ENCODE assay signal across 8 cellular contexts in the genomic region with DNA sequence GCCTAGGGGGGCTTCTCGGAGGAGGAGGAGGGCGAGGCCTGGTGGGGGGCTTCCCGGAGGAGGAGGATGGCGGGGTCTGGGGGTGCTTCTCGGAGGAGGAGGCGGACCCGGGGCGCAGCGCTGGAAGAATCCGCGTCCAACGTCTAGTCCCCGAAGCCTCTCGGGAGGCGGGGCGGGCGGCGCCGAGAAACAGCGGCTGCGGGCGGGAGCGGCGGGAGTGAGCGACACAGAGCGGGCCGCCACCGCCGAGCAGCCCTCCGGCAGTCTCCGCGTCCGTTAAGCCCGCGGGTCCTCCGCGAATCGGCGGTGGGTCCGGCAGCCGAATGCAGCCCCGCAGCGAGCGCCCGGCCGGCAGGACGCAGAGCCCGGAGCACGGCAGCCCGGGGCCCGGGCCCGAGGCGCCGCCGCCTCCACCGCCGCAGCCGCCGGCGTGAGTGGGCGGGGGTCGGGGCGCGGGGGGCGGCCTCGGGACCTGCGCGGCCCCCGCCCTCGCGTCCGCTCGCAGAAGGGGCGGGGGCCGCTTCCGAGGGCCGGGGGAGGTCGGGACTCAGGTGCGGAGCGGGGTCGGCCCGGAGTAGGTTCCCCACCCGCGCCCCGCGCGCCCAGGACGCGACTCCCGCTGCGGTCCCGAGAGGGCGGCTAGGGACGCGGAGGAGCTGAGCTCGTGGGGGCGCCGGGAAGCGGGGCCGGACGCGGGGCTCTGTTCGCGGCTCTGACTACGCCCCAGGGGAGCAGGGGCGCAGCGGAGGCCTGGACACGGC. TPM values are rescaled to one million over a fixed set of nuclear protein-coding genes. Genes with fewer than 3 reads are reported as not detected.
DNase-seq lines count a peak whose midpoint lies in the region; ATAC-seq and TF ChIP-seq lines count a peak whose summit lies in the region.

A gene (plus strand): TSS at position 214 of the 761 bp plus-strand sequence. CDS start 110 bp downstream, at position 324.

- H3K27me3 Mint-ChIP-seq in activated CD8-positive, alpha-beta memory T cell treated with anti-CD3 and anti-CD28 coated beads, Interleukin-2, amount 10 ng/mL, durations not matched to agents 7 days and 5 days = no peaks in the 10 kb centered on the region
- H3K27me3 Mint-ChIP-seq in mesothelial cell of epicardium (ENCODE audit: low read depth) = no peaks in the 10 kb centered on the region

- peaks cover 4% of the 10 kb centered on the region for H3K36me3 Mint-ChIP-seq in activated CD8-positive, alpha-beta memory T cell treated with anti-CD3 and anti-CD28 coated beads, Interleukin-2, amount 10 ng/mL, durations not matched to agents 7 days and 5 days
- H3K36me3 Mint-ChIP-seq in mesothelial cell of epicardium = peaks cover 6% of the 10 kb centered on the region

- peak within 1 kb of the TSS; percentile 32 for H3K9ac ChIP-seq in endocrine pancreas (ENCODE audit: control insufficient read depth, insufficient read depth, low read length)

- no peaks in the 10 kb centered on the region for H3K27me3 ChIP-seq in endocrine pancreas (ENCODE audit: control insufficient read depth, insufficient read depth, low read length)

- H3K4me1 ChIP-seq in endocrine pancreas (ENCODE audit: control insufficient read depth, insufficient read depth, low read length) = no peaks in the 10 kb centered on the region

- no peak within 1 kb of the TSS for H3K4me3 ChIP-seq in endocrine pancreas (ENCODE audit: control insufficient read depth, insufficient read depth, low read length)

- ATAC-seq in HG02642 (IDR thresholded peaks at IDR 0.05; ENCODE audit: poor library complexity, unreplicated experiment) (peak; percentile 43), HG02884 (IDR thresholded peaks at IDR 0.05; ENCODE audit: unreplicated experiment) (no peak)
- peak; percentile 69 for ATAC-seq in activated CD8-positive, alpha-beta memory T cell treated with anti-CD3 and anti-CD28 coated beads, Interleukin-2, amount 10 ng/mL, durations not matched to agents 7 days and 5 days

- CTCF ChIA-PET in activated CD8-positive, alpha-beta memory T cell treated with anti-CD3 and anti-CD28 coated beads, Interleukin-2, amount 10 ng/mL, durations not matched to agents 7 days and 5 days (lab: Charles Lee) = no interaction called here

- no peaks in the 10 kb centered on the region for H3K9me3 ChIP-seq in endocrine pancreas (ENCODE audit: control insufficient read depth, low read length)

- H3K4me3 Mint-ChIP-seq in activated CD8-positive, alpha-beta memory T cell treated with anti-CD3 and anti-CD28 coated beads, Interleukin-2, amount 10 ng/mL, durations not matched to agents 7 days and 5 days = peak within 1 kb of the TSS; percentile 81
- peak within 1 kb of the TSS; percentile 85 for H3K4me3 Mint-ChIP-seq in mesothelial cell of epicardium

- no peaks in the 10 kb centered on the region for H3K36me3 ChIP-seq in endocrine pancreas (ENCODE audit: control insufficient read depth, insufficient read depth, low read length)

- H3K4me1 Mint-ChIP-seq in activated CD8-positive, alpha-beta memory T cell treated with anti-CD3 and anti-CD28 coated beads, Interleukin-2, amount 10 ng/mL, durations not matched to agents 7 days and 5 days = peaks cover 18% of the 10 kb centered on the region
- H3K4me1 Mint-ChIP-seq in mesothelial cell of epicardium = peaks cover 11% of the 10 kb centered on the region

- H3K9me3 Mint-ChIP-seq in activated CD8-positive, alpha-beta memory T cell treated with anti-CD3 and anti-CD28 coated beads, Interleukin-2, amount 10 ng/mL, durations not matched to agents 7 days and 5 days (ENCODE audit: low read depth) = no peaks in the 10 kb centered on the region
- no peaks in the 10 kb centered on the region for H3K9me3 Mint-ChIP-seq in mesothelial cell of epicardium

- TF ChIP-seq CTCF in mesothelial cell of epicardium (IDR thresholded peaks at IDR 0.05; ENCODE audit: unreplicated experiment) = no peak

- peak within 1 kb of the TSS; percentile 56 for H3K27ac Mint-ChIP-seq in activated CD8-positive, alpha-beta memory T cell treated with anti-CD3 and anti-CD28 coated beads, Interleukin-2, amount 10 ng/mL, durations not matched to agents 7 days and 5 days
- H3K27ac Mint-ChIP-seq in mesothelial cell of epicardium = no peak within 1 kb of the TSS

- DNase-seq in ELR (ENCODE audit: low read depth) (peak; percentile 79), NOMO-1 treated with dmso at 0.1 percent for 144 hours (lab: John Stamatoyannopoulos, UW; ENCODE audit: unreplicated experiment) (peak; percentile 45), mesothelial cell of epicardium (ENCODE audit: low spot score in 2 of 2, unreplicated experiment in 2 of 2) (peak in 1 of 2 experiments; percentile 75)
- peak; percentile 87 for DNase-seq in activated CD8-positive, alpha-beta memory T cell treated with anti-CD3 and anti-CD28 coated beads, Interleukin-2, amount 10 ng/mL, durations not matched to agents 7 days and 5 days
- DNase-seq in stimulated activated CD8-positive, alpha-beta memory T cell treated with anti-CD3 and anti-CD28 coated beads, Interleukin-15, amount 100 ng/mL, for 4 hours (ENCODE audit: low read depth in 2 of 2) = peak; percentile 56 to 58

RNA-seq across cellular contexts. Expression of the gene that starts here (rescaled TPM):
- total RNA-seq in activated CD8-positive, alpha-beta memory T cell treated with anti-CD3 and anti-CD28 coated beads, Interleukin-2, amount 10 ng/mL, durations not matched to agents 7 days and 5 days = 10 to 100 TPM; 30.7 to 32.4 TPM
- total RNA-seq in mesothelial cell of epicardium = 44.7 to 49.8 TPM (median 47.0 TPM) in 3 replicates
